Comparison of ENCODE assay signal across 23 cellular contexts in the genomic region with DNA sequence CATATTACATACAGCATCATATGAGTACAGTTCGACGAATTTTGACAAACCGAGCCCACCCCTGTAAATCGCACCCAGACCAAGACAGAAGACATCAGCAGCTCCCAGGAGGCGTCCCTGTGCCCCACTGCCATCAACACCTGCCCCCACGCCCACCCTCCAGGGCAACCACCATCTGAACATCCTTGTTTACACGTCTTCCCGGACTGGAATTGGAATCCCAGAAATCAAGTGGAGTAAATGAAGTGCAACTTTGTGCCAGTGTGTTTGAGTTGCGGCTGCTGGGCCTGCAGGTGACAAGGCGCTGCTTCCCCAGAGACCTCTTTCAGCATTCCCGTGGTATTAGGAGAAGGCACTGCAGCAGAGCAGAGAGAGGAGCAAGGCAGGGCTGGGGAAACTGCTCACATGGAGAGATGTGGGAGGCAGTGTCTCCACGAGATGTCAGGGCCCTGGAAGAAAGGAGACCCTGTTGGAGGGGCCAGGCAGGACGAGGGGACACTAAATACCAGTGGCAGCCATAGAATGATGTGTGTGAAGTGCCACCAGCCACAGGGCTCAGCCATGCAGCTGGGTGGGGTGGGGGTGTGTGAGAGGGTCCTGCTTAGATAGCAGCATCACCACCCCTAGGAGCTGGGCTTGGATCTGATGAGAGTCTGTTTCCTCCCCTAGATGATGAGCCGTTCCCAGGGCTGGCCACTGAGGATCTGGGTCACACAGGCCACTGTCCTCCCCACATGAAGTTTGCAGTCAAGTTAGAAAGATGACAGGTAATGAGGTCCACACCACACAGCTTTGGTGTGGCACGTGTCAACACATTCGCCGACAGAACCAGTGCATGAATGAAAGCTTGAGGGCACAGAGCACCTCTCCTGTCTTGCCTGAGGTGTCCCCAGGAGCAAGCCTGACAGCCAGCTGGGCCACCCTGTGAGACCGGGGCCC. TPM values are rescaled to one million over a fixed set of nuclear protein-coding genes. Genes with fewer than 3 reads are reported as not detected.
DNase-seq lines count a peak whose midpoint lies in the region; ATAC-seq and TF ChIP-seq lines count a peak whose summit lies in the region.
"Had no signal": no experiment of that assay in that cellular context is flagged by ENCODE, and none has a peak within 500 bp of the region (broad histone marks: within the 10 kb centered on the region; RNA-seq: fewer than 3 reads in every experiment).

No MANE protein-coding gene starts in this region.

- no peak for TF ChIP-seq POLR2A in gastrocnemius medialis (IDR thresholded peaks at IDR 0.05)

- 92 to 99% methylated on average over 5 to 18 of the region's 18 CpGs for WGBS in endodermal cell (ENCODE audit: insufficient coverage in 1 of 2, insufficient read length in 1 of 2), 2 experiments

- H3K4me2 ChIP-seq in BLaER1 treated with 17β-estradiol and CSF1 and Interleukin-3, amounts not matched to agents 10 nM and 100 nM = peak overlapping the region in 9 of 11 experiments; percentile 75 to 93 (median 83); a peak in 17 of 22 replicates
- peak overlapping the region; percentile 61; the same call in 1 of the 2 replicates for H3K4me2 ChIP-seq in PC-9
- H3K4me2 ChIP-seq: KMS-11 had no signal

- H3K36me3 Mint-ChIP-seq in endodermal cell (ENCODE audit: low read depth) = no peaks in the 10 kb centered on the region
- no peaks in the 10 kb centered on the region for H3K36me3 Mint-ChIP-seq in stimulated activated memory B cell treated with anti-CD40 and anti-IgM and Interleukin-4, amounts not matched to agents 10 μg/mL and 1 μg/mL and 100 μg/mL, for 72 hours

- DNase-seq in PC-9 (no peak), endodermal cell (peak; percentile 33), gastrocnemius medialis (no peak), left lobe of liver (ENCODE audit: low spot score) (no peak), dedifferentiated amniotic fluid mesenchymal stem cell (ENCODE audit: extremely low spot score) (no peak)
- DNase-seq: activated CD4-positive, alpha-beta T cell treated with anti-CD3 and anti-CD28 coated beads for 1 hour; activated CD8-positive, alpha-beta T cell treated with anti-CD3 and anti-CD28 coated beads, Interleukin-2, amount 10 ng/mL, durations not matched to agents 7 days and 5 days; body of pancreas; DND-41; foreskin keratinocyte; left cardiac atrium; mesendoderm; MM.1S; naive B cell; NCI-H2029 treated with DMSO at 0.1 percent for 48 hours; NCI-H345; trophoblast cell had no signal

- H3K27ac Mint-ChIP-seq in endodermal cell = no peak overlapping the region
- H3K27ac Mint-ChIP-seq in stimulated activated memory B cell treated with anti-CD40 and anti-IgM and Interleukin-4, amounts not matched to agents 10 μg/mL and 1 μg/mL and 100 μg/mL, for 72 hours = no peak overlapping the region
- H3K27ac Mint-ChIP-seq: activated CD8-positive, alpha-beta T cell treated with anti-CD3 and anti-CD28 coated beads, Interleukin-2, amount 10 ng/mL, durations not matched to agents 7 days and 5 days; naive B cell; stimulated activated naive CD8-positive, alpha-beta T cell treated with anti-CD3 and anti-CD28 coated beads, Interleukin-15, Interleukin-2, amounts not matched to agents 100 ng/mL and 50 ng/mL, for 24 hours; T-helper 1 cell treated with Interleukin-12 subunit alpha and Interleukin-12 subunit beta and Interleukin-4 antibody, amounts not matched to agents 30 μg/mL and 1 μg/mL, for 36 hours had no signal

- peaks cover 0 to 24% (median 0%) of the 10 kb centered on the region in 11 experiments; a peak in 10 of 22 replicates for H3K27me3 ChIP-seq in BLaER1 treated with 17β-estradiol and CSF1 and Interleukin-3, amounts not matched to agents 10 nM and 100 nM
- H3K27me3 ChIP-seq in PC-9 (ENCODE audit: insufficient read depth, low read depth) (no peaks in the 10 kb centered on the region), endodermal cell (ENCODE audit: control insufficient read depth, insufficient read depth, low read length, poor library complexity, severe bottlenecking) (no peaks in the 10 kb centered on the region), gastrocnemius medialis (no peaks in the 10 kb centered on the region)
- H3K27me3 ChIP-seq: body of pancreas had no signal

- no peak overlapping the region for H3K4me3 Mint-ChIP-seq in endodermal cell
- H3K4me3 Mint-ChIP-seq in stimulated activated memory B cell treated with anti-CD40 and anti-IgM and Interleukin-4, amounts not matched to agents 10 μg/mL and 1 μg/mL and 100 μg/mL, for 72 hours = no peak overlapping the region
- H3K4me3 Mint-ChIP-seq: activated CD8-positive, alpha-beta T cell treated with anti-CD3 and anti-CD28 coated beads, Interleukin-2, amount 10 ng/mL, durations not matched to agents 7 days and 5 days; naive B cell; stimulated activated naive CD8-positive, alpha-beta T cell treated with anti-CD3 and anti-CD28 coated beads, Interleukin-15, Interleukin-2, amounts not matched to agents 100 ng/mL and 50 ng/mL, for 24 hours; T-helper 1 cell treated with Interleukin-12 subunit alpha and Interleukin-12 subunit beta and Interleukin-4 antibody, amounts not matched to agents 30 μg/mL and 1 μg/mL, for 36 hours had no signal

- H3K36me3 ChIP-seq in BLaER1 treated with 17β-estradiol and CSF1 and Interleukin-3, amounts not matched to agents 10 nM and 100 nM = no peaks in the 10 kb centered on the region
- no peaks in the 10 kb centered on the region for H3K36me3 ChIP-seq in PC-9 (ENCODE audit: low read depth)
- no peaks in the 10 kb centered on the region for H3K36me3 ChIP-seq in endodermal cell (ENCODE audit: control insufficient read depth, insufficient read depth, low read length)
- peaks cover 0 to 3% of the 10 kb centered on the region in 2 donors for H3K36me3 ChIP-seq in gastrocnemius medialis

- peaks cover 9 to 28% (median 23%) of the 10 kb centered on the region in 11 experiments for H3K9me3 ChIP-seq in BLaER1 treated with 17β-estradiol and CSF1 and Interleukin-3, amounts not matched to agents 10 nM and 100 nM (replicated peaks in 1 of 11)
- H3K9me3 ChIP-seq in PC-9 (ENCODE audit: insufficient read depth, low read depth) (peaks cover 5% of the 10 kb centered on the region; the same call in 1 of the 2 replicates), endodermal cell (ENCODE audit: control insufficient read depth, low read length) (peaks cover 5% of the 10 kb centered on the region), gastrocnemius medialis (no peaks in the 10 kb centered on the region)
- H3K9me3 ChIP-seq: body of pancreas had no signal

- peak overlapping the region in 5 of 11 experiments; percentile 14 to 50 (median 25); a peak in 7 of 22 replicates for H3K27ac ChIP-seq in BLaER1 treated with 17β-estradiol and CSF1 and Interleukin-3, amounts not matched to agents 10 nM and 100 nM
- peak overlapping the region; percentile 66 for H3K27ac ChIP-seq in PC-9
- H3K27ac ChIP-seq in endodermal cell (ENCODE audit: low read depth, low read length) = no peak overlapping the region
- no peak overlapping the region for H3K27ac ChIP-seq in gastrocnemius medialis
- H3K27ac ChIP-seq: body of pancreas, foreskin keratinocyte, KMS-11 had no signal

- no peak overlapping the region for H3K9ac ChIP-seq in BLaER1 treated with 17β-estradiol and CSF1 and Interleukin-3, amounts not matched to agents 10 nM and 100 nM
- H3K9ac ChIP-seq in endodermal cell (ENCODE audit: extremely low read depth, low read length, poor library complexity, severe bottlenecking) = no peak overlapping the region
- H3K9ac ChIP-seq: KMS-11 had no signal

- no peak overlapping the region for H2AFZ ChIP-seq in PC-9

- H3K4me3 ChIP-seq in BLaER1 treated with 17β-estradiol and CSF1 and Interleukin-3, amounts not matched to agents 10 nM and 100 nM = no peak overlapping the region
- H3K4me3 ChIP-seq in PC-9 = no peak overlapping the region
- no peak overlapping the region for H3K4me3 ChIP-seq in endodermal cell (ENCODE audit: low read length)
- H3K4me3 ChIP-seq in gastrocnemius medialis = no peak overlapping the region
- H3K4me3 ChIP-seq: body of pancreas had no signal

- peak; percentile 28 for ATAC-seq in stimulated activated memory B cell treated with anti-CD40 and anti-IgM and Interleukin-4, amounts not matched to agents 10 μg/mL and 1 μg/mL and 100 μg/mL, for 72 hours
- no peak for ATAC-seq in gastrocnemius medialis
- ATAC-seq in left lobe of liver = no peak
- ATAC-seq: activated CD8-positive, alpha-beta T cell treated with anti-CD3 and anti-CD28 coated beads, Interleukin-2, amount 10 ng/mL, durations not matched to agents 7 days and 5 days; body of pancreas; esophagus mucosa; foreskin keratinocyte; left cardiac atrium had no signal

- peaks cover 47 to 77% (median 75%) of the 10 kb centered on the region in 10 experiments for H3K4me1 ChIP-seq in BLaER1 treated with 17β-estradiol and CSF1 and Interleukin-3, amounts not matched to agents 10 nM and 100 nM
- H3K4me1 ChIP-seq in PC-9 (replicated peaks; ENCODE audit: insufficient read depth) (peaks cover 26% of the 10 kb centered on the region), endodermal cell (ENCODE audit: control insufficient read depth, insufficient read depth, low read length) (peaks cover 5% of the 10 kb centered on the region), gastrocnemius medialis (peaks cover 7 to 21% of the 10 kb centered on the region in 2 donors)
- H3K4me1 ChIP-seq: foreskin keratinocyte had no signal

- no peak for TF ChIP-seq CTCF in PC-9 (conservative IDR thresholded peaks at IDR 0.05)
- TF ChIP-seq CTCF in endodermal cell (conservative IDR thresholded peaks at IDR 0.05) = no peak
- TF ChIP-seq CTCF in gastrocnemius medialis (IDR thresholded peaks at IDR 0.05 in 4 of 5, conservative IDR thresholded peaks at IDR 0.05 in 1 of 5) = no peak

- CTCF ChIA-PET in PC-9 (lab: Charles Lee) = no interaction called here

- in situ Hi-C loops in gastrocnemius medialis (cut with MboI; ENCODE audit: low sequenced_read_pairs in 4 of 4) = no loop called here

- BruUV-seq in PC-9 (replicated peaks; lab: Mats Ljungman, UMichigan) = no TSS peak

- POLR2A ChIA-PET in PC-9 (lab: Charles Lee; ENCODE audit: unreplicated experiment) = no interaction called here

- H3K9me2 ChIP-seq in PC-9 (ENCODE audit: insufficient read depth) = no peaks in the 10 kb centered on the region

- no peaks in the 10 kb centered on the region for H3K79me2 ChIP-seq in PC-9 (ENCODE audit: low read depth)

- intact Hi-C loops in PC-9 (cut with micrococcal nuclease; ENCODE audit: unreplicated experiment) = no loop called here
- intact Hi-C loops in gastrocnemius medialis (cut with DNase I; ENCODE audit: low total_unique reads) = no loop called here

- H3K9me3 Mint-ChIP-seq in endodermal cell = peaks cover 5% of the 10 kb centered on the region
- peaks cover 11% of the 10 kb centered on the region for H3K9me3 Mint-ChIP-seq in stimulated activated memory B cell treated with anti-CD40 and anti-IgM and Interleukin-4, amounts not matched to agents 10 μg/mL and 1 μg/mL and 100 μg/mL, for 72 hours

- H3K4me1 Mint-ChIP-seq in endodermal cell = peaks cover 13% of the 10 kb centered on the region
- peaks cover 5% of the 10 kb centered on the region for H3K4me1 Mint-ChIP-seq in stimulated activated memory B cell treated with anti-CD40 and anti-IgM and Interleukin-4, amounts not matched to agents 10 μg/mL and 1 μg/mL and 100 μg/mL, for 72 hours

- H3K27me3 Mint-ChIP-seq in endodermal cell (ENCODE audit: insufficient read depth) = peaks cover 2% of the 10 kb centered on the region
- peaks cover 60% of the 10 kb centered on the region for H3K27me3 Mint-ChIP-seq in stimulated activated memory B cell treated with anti-CD40 and anti-IgM and Interleukin-4, amounts not matched to agents 10 μg/mL and 1 μg/mL and 100 μg/mL, for 72 hours

- H4K20me1 ChIP-seq in BLaER1 treated with 17β-estradiol and CSF1 and Interleukin-3, amounts not matched to agents 10 nM and 100 nM = no peaks in the 10 kb centered on the region
- H4K20me1 ChIP-seq in PC-9 (ENCODE audit: insufficient read depth) = no peaks in the 10 kb centered on the region

- peaks cover 21% of the 10 kb centered on the region for H3F3A ChIP-seq in PC-9 (ENCODE audit: insufficient read depth, low read depth)

RNA-seq across cellular contexts. Expression of a gene that starts 33.4 kb away (rescaled TPM):
- 26.3 and 27.2 TPM in 2 replicates for total RNA-seq in PC-9 (2021)
- total RNA-seq in endodermal cell = 1 to 10 TPM; 6.6 to 9.8 TPM
- 4.2 TPM for polyA plus RNA-seq in endodermal cell (2013, experiment 1 of 2)
- 4.7 TPM for polyA plus RNA-seq in endodermal cell (2013, experiment 2 of 2)
- 10 to 100 TPM; 12.8 to 46.0 (median 23.6) TPM for total RNA-seq in gastrocnemius medialis
- total RNA-seq in left lobe of liver = 180 TPM
